Comparison of ENCODE assay signal across 9 cellular contexts in the genomic region with DNA sequence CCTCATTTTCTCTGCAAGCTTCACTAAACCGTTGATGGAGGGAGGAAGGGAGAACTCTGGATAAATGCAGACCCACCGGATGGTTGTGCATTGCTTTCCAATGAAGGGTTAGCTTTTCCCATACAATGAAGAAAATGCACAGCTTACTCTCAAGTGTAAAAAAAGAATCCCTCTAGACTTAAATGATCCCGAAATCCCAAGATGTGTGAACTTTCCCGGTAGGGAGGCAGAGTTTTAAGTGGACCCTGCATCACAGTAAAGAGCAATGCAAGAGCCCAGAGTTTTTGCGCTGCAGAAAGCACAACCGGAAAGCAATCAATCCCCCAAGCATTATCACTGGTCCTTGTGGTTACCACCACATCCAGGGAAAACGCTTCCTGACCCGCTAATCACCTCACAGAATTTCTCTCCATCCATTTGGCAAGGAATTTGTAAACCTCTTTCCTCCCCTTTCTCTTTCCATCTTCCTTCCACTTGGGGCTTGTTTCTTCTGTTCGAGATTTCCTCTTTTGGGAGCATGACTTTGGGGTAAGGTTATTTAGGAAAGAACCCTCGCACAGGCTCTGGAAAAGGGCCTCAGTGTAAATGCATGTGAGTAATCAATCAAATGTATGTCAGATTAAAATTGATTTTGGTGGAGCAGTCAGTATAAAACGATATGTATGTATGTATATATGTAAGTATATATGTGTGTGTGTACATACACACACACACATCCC. TPM values are rescaled to one million over a fixed set of nuclear protein-coding genes. Genes with fewer than 3 reads are reported as not detected.
DNase-seq lines count a peak whose midpoint lies in the region; ATAC-seq and TF ChIP-seq lines count a peak whose summit lies in the region.
"Had no signal": no experiment of that assay in that cellular context is flagged by ENCODE, and none has a peak within 500 bp of the region (broad histone marks: within the 10 kb centered on the region; RNA-seq: fewer than 3 reads in every experiment).

No MANE protein-coding gene starts in this region.

- peak overlapping the region; percentile 83 for H3K4me3 Mint-ChIP-seq in GM23338
- H3K4me3 Mint-ChIP-seq in activated CD8-positive, alpha-beta T cell treated with anti-CD3 and anti-CD28 coated beads, Interleukin-2, amount 10 ng/mL, durations not matched to agents 7 days and 5 days: peak overlapping the region; percentile 68

- peak overlapping the region; percentile 73 for H3K4me3 ChIP-seq in GM23338
- H3K4me3 ChIP-seq in iPS-11a (ENCODE audit: low read depth, low read length): peak overlapping the region; percentile 33
- H3K4me3 ChIP-seq in skeletal muscle tissue (ENCODE audit: low read length in 3 of 3): peak overlapping the region; percentile 79 to 93 (median 92)

- H3K27me3 Mint-ChIP-seq in GM23338 (ENCODE audit: insufficient read depth, low read depth, poor library complexity): peaks cover 24% of the 10 kb centered on the region
- H3K27me3 Mint-ChIP-seq in activated CD8-positive, alpha-beta T cell treated with anti-CD3 and anti-CD28 coated beads, Interleukin-2, amount 10 ng/mL, durations not matched to agents 7 days and 5 days (ENCODE audit: low read depth): peaks cover 32% of the 10 kb centered on the region

- H4K20me1 ChIP-seq in GM23338 (replicated peaks; ENCODE audit: insufficient read depth): no peaks in the 10 kb centered on the region

- TF ChIP-seq CTCF in GM23338 (conservative IDR thresholded peaks at IDR 0.05; ENCODE audit: low read depth in 2 of 2): no peak

- H3K27ac ChIP-seq in GM23338 (ENCODE audit: low read depth): no peak overlapping the region
- peak overlapping the region; percentile 77 for H3K27ac ChIP-seq in skeletal muscle tissue (ENCODE audit: low read depth, low read length)

- no peaks in the 10 kb centered on the region for H3K9me3 ChIP-seq in skeletal muscle tissue (ENCODE audit: control insufficient read depth in 3 of 3, low read length in 3 of 3)

- H3K4me1 ChIP-seq in GM23338 (ENCODE audit: insufficient read depth): peaks cover 12% of the 10 kb centered on the region
- peaks cover 8 to 43% (median 32%) of the 10 kb centered on the region in 3 donors for H3K4me1 ChIP-seq in skeletal muscle tissue (ENCODE audit: control insufficient read depth in 3 of 3, insufficient read depth in 3 of 3, low read length in 3 of 3)

- no peaks in the 10 kb centered on the region for H3K9me3 Mint-ChIP-seq in GM23338
- no peaks in the 10 kb centered on the region for H3K9me3 Mint-ChIP-seq in activated CD8-positive, alpha-beta T cell treated with anti-CD3 and anti-CD28 coated beads, Interleukin-2, amount 10 ng/mL, durations not matched to agents 7 days and 5 days (ENCODE audit: insufficient read depth)

- no peak for ATAC-seq in GM23338
- no peak for ATAC-seq in activated CD8-positive, alpha-beta T cell treated with anti-CD3 and anti-CD28 coated beads, Interleukin-2, amount 10 ng/mL, durations not matched to agents 7 days and 5 days
- no peak for ATAC-seq in GM18867 (IDR thresholded peaks at IDR 0.05; ENCODE audit: unreplicated experiment)

- peak overlapping the region; percentile 48; the same call in 1 of the 2 replicates for H2AFZ ChIP-seq in GM23338

- no peaks in the 10 kb centered on the region for H3K9me2 ChIP-seq in GM23338 (ENCODE audit: insufficient read depth)

- H3K36me3 ChIP-seq in GM23338 (ENCODE audit: insufficient read depth): no peaks in the 10 kb centered on the region; the same call in 1 of the 2 replicates
- H3K36me3 ChIP-seq in skeletal muscle tissue (ENCODE audit: control insufficient read depth in 3 of 3, insufficient read depth in 3 of 3, low read length in 3 of 3): no peaks in the 10 kb centered on the region

- peak overlapping the region; percentile 80 to 82 (median 81) for H3K9ac ChIP-seq in skeletal muscle tissue (ENCODE audit: low read depth in 1 of 3, low read length in 3 of 3)

- H3K4me1 Mint-ChIP-seq in GM23338: peaks cover 15% of the 10 kb centered on the region
- H3K4me1 Mint-ChIP-seq in activated CD8-positive, alpha-beta T cell treated with anti-CD3 and anti-CD28 coated beads, Interleukin-2, amount 10 ng/mL, durations not matched to agents 7 days and 5 days (ENCODE audit: low read depth): peaks cover 20% of the 10 kb centered on the region

- no peaks in the 10 kb centered on the region for H3K79me2 ChIP-seq in GM23338 (replicated peaks; ENCODE audit: insufficient read depth)

- H3K27me3 ChIP-seq in GM23338 (ENCODE audit: insufficient read depth) (peaks cover 50% of the 10 kb centered on the region), skeletal muscle tissue (ENCODE audit: control insufficient read depth in 3 of 3, insufficient read depth in 3 of 3, low read length in 3 of 3) (peaks cover 0 to under 1% (median 0%) of the 10 kb centered on the region in 3 donors)

- POLR2A ChIA-PET in activated CD8-positive, alpha-beta T cell treated with anti-CD3 and anti-CD28 coated beads, Interleukin-2, amount 10 ng/mL, durations not matched to agents 7 days and 5 days (lab: Charles Lee): no interaction called here

- H3K4me2 ChIP-seq in GM23338: peak overlapping the region; percentile 94

- no peaks in the 10 kb centered on the region; the same call in 1 of the 2 replicates for H3F3A ChIP-seq in GM23338 (replicated peaks; ENCODE audit: low read depth)

- H3K27ac Mint-ChIP-seq in GM23338: no peak overlapping the region
- no peak overlapping the region for H3K27ac Mint-ChIP-seq in activated CD8-positive, alpha-beta T cell treated with anti-CD3 and anti-CD28 coated beads, Interleukin-2, amount 10 ng/mL, durations not matched to agents 7 days and 5 days

- no peaks in the 10 kb centered on the region for H3K36me3 Mint-ChIP-seq in GM23338 (ENCODE audit: low read depth)
- no peaks in the 10 kb centered on the region for H3K36me3 Mint-ChIP-seq in activated CD8-positive, alpha-beta T cell treated with anti-CD3 and anti-CD28 coated beads, Interleukin-2, amount 10 ng/mL, durations not matched to agents 7 days and 5 days (ENCODE audit: low read depth)

- DNase-seq in GM23338 (ENCODE audit: low spot score): peak; percentile 11
- no peak for DNase-seq in activated CD8-positive, alpha-beta T cell treated with anti-CD3 and anti-CD28 coated beads, Interleukin-2, amount 10 ng/mL, durations not matched to agents 7 days and 5 days
- no peak for DNase-seq in central memory CD4-positive, alpha-beta T cell
- no peak for DNase-seq in cerebellar nuclear complex (lab: John Stamatoyannopoulos, UW)
- DNase-seq in NCI-H2029 (lab: John Stamatoyannopoulos, UW): no peak

- CTCF ChIA-PET in activated CD8-positive, alpha-beta T cell treated with anti-CD3 and anti-CD28 coated beads, Interleukin-2, amount 10 ng/mL, durations not matched to agents 7 days and 5 days (lab: Charles Lee): interaction anchor here (0.9 kb wide), 1 partner anchor 32 kb away, joined by 3 read pairs; no protein-coding TSS in a partner anchor

TF ChIP-seq in GM23338, 12 proteins besides CTCF, POLR2A, EP300 and RAD21 (continues in another document):
- TF ChIP-seq, protein P1, sequence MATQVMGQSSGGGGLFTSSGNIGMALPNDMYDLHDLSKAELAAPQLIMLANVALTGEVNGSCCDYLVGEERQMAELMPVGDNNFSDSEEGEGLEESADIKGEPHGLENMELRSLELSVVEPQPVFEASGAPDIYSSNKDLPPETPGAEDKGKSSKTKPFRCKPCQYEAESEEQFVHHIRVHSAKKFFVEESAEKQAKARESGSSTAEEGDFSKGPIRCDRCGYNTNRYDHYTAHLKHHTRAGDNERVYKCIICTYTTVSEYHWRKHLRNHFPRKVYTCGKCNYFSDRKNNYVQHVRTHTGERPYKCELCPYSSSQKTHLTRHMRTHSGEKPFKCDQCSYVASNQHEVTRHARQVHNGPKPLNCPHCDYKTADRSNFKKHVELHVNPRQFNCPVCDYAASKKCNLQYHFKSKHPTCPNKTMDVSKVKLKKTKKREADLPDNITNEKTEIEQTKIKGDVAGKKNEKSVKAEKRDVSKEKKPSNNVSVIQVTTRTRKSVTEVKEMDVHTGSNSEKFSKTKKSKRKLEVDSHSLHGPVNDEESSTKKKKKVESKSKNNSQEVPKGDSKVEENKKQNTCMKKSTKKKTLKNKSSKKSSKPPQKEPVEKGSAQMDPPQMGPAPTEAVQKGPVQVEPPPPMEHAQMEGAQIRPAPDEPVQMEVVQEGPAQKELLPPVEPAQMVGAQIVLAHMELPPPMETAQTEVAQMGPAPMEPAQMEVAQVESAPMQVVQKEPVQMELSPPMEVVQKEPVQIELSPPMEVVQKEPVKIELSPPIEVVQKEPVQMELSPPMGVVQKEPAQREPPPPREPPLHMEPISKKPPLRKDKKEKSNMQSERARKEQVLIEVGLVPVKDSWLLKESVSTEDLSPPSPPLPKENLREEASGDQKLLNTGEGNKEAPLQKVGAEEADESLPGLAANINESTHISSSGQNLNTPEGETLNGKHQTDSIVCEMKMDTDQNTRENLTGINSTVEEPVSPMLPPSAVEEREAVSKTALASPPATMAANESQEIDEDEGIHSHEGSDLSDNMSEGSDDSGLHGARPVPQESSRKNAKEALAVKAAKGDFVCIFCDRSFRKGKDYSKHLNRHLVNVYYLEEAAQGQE (IDR thresholded peaks at IDR 0.05; ENCODE audit: unreplicated experiment): no peak
- TF ChIP-seq EZH2phosphoT487 (IDR thresholded peaks at IDR 0.05; ENCODE audit: unreplicated experiment): no peak
- TF ChIP-seq EZH2 (IDR thresholded peaks at IDR 0.05; ENCODE audit: low read depth, unreplicated experiment): peak; percentile 49

RNA-seq across cellular contexts. Expression of gene PLCL1, which starts 1.4 kb away (rescaled TPM):
- total RNA-seq in GM23338 (2014; rRNA removed; shearing (Covaris generic)): 0.12 TPM in 1 of 2 replicates, not detected in the other
- polyA plus RNA-seq in GM23338 (2016; fragmentation: Nextera tagmentation; extraction: Ambion mirVana): not detected in 2 replicates
- total RNA-seq in activated CD8-positive, alpha-beta T cell treated with anti-CD3 and anti-CD28 coated beads, Interleukin-2, amount 10 ng/mL, durations not matched to agents 7 days and 5 days: under 1 TPM; 0.08 to 0.18 TPM
- total RNA-seq in skeletal muscle tissue: 12.5 TPM

RNA-seq across cellular contexts. Expression of gene BOLL, which starts 20.6 kb away (rescaled TPM):
- 0.04 TPM in 1 of 2 replicates, not detected in the other for total RNA-seq in GM23338 (2014; rRNA removed; shearing (Covaris generic))
- 1.1 and 2.0 TPM in 2 replicates for polyA plus RNA-seq in GM23338 (2016; fragmentation: Nextera tagmentation; extraction: Ambion mirVana)
- not detected for total RNA-seq in activated CD8-positive, alpha-beta T cell treated with anti-CD3 and anti-CD28 coated beads, Interleukin-2, amount 10 ng/mL, durations not matched to agents 7 days and 5 days
- total RNA-seq in skeletal muscle tissue: 2.6 TPM
- total RNA-seq: left colon had no signal

Comparison
In these comparisons a context has a peak if more than half of its experiments do, and no peak if none do; other contexts are left out.
1. H3K4me3 ChIP-seq: peak in every context shown above with its lines; median percentile 92 in skeletal muscle tissue; 73 in GM23338; 33 in iPS-11a.
2. RNA of gene PLCL1, which starts 1.4 kb away (total RNA-seq): 12.5 TPM in skeletal muscle tissue (single experiment); 0.08 to 0.18 TPM in activated CD8-positive, alpha-beta T cell treated with anti-CD3 and anti-CD28 coated beads, Interleukin-2, amount 10 ng/mL, durations not matched to agents 7 days and 5 days and 0.12 TPM in GM23338; every median in the first group is over 10 times any median in the second.